In the genomic region with DNA sequence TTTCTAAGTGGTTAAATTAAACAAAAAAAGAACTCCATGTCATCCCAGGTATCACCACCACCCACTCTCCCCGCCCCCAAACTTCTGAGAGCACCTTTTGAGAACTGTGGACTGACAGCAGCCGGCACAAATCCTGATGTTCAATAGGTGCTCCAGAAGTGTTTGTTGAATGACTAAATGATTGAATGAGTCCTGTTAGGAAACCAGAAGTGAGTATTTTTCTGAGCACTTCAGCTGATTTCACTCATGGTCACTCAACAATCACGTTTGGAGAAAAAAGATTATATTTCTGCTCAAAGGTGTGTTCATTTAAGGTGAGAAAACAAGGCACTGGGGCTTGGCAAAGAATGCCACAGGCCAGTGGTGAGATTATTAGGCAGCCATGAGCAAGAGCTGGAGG, we compare ENCODE assay signal across 35 cellular contexts. TPM values are rescaled to one million over a fixed set of nuclear protein-coding genes. Genes with fewer than 3 reads are reported as not detected.
"Had no signal": no experiment of that assay in that cellular context is flagged by ENCODE, and none has a peak within 500 bp of the region (broad histone marks: within the 10 kb centered on the region; RNA-seq: fewer than 3 reads in every experiment).

No MANE protein-coding gene starts in this region.

- H3K27me3 Mint-ChIP-seq: progenitor cell of endocrine pancreas; stimulated activated naive CD8-positive, alpha-beta T cell treated with anti-CD3 and anti-CD28 coated beads, Interleukin-15, amount 100 ng/mL, for 72 hours; type B pancreatic cell had no signal

- H3K4me3 Mint-ChIP-seq: naive thymus-derived CD8-positive, alpha-beta T cell; natural killer cell treated with Interleukin-12 subunit alpha and Interleukin-12 subunit beta and Interleukin-15 and Interleukin-18, amount 100 ng/mL, for 72 hours; nephron progenitor cell; neural crest cell; stimulated activated memory B cell treated with anti-CD40 and anti-IgM and Interleukin-4, amounts not matched to agents 10 μg/mL and 1 μg/mL and 100 μg/mL, for 72 hours; stimulated activated naive CD8-positive, alpha-beta T cell treated with anti-CD3 and anti-CD28 coated beads, Interleukin-15, amount 100 ng/mL, for 72 hours; type B pancreatic cell had no signal

- H3K4me1 ChIP-seq: pancreas, psoas muscle, spleen, suprapubic skin, tibial artery, upper lobe of right lung, uterus had no signal

- H3K4me1 Mint-ChIP-seq: stimulated activated memory B cell treated with anti-CD40 and anti-IgM and Interleukin-4, amounts not matched to agents 10 μg/mL and 1 μg/mL and 100 μg/mL, for 72 hours; stimulated activated naive CD8-positive, alpha-beta T cell treated with anti-CD3 and anti-CD28 coated beads, Interleukin-15, amount 100 ng/mL, for 72 hours had no signal

- H3K36me3 ChIP-seq: neutrophil, pancreas, spleen, suprapubic skin, tibial artery, transverse colon, upper lobe of right lung, uterus had no signal

- DNase-seq: naive thymus-derived CD8-positive, alpha-beta T cell; nephron progenitor cell; nucleus accumbens; pancreas; psoas muscle; right cardiac atrium; spleen; stimulated activated CD4-positive, alpha-beta T cell treated with anti-CD3 and anti-CD28 coated beads, Interleukin-12 subunit alpha, Interleukin-12 subunit beta, amount 100 ng/mL, for 4 hours; stimulated activated CD4-positive, alpha-beta T cell treated with anti-CD3 and anti-CD28 coated beads, Interleukin-1b, Interleukin-23, amount 100 ng/mL, for 48 hours; stimulated activated CD4-positive, alpha-beta T cell treated with anti-CD3 and anti-CD28 coated beads, Interleukin-4, amount 100 ng/mL, for 1 hour; stimulated activated CD4-positive, alpha-beta T cell treated with anti-CD3 and anti-CD28 coated beads, Interleukin-4, amount 100 ng/mL, for 4 hours; stimulated activated CD8-positive, alpha-beta memory T cell treated with anti-CD3 and anti-CD28 coated beads, Interleukin-4, amount 100 ng/mL, for 48 hours; stimulated activated naive CD4-positive, alpha-beta T cell; stimulated activated naive CD8-positive, alpha-beta T cell treated with anti-CD3 and anti-CD28 coated beads, Interleukin-15, amount 100 ng/mL, for 72 hours; stimulated activated naive CD8-positive, alpha-beta T cell treated with anti-CD3 and anti-CD28 coated beads, Interleukin-15, Interleukin-2, amounts not matched to agents 100 U/mL and 50 U/mL, for 24 hours; substantia nigra; testis; tibial artery; transverse colon; upper lobe of right lung; uterus had no signal

- H3K27me3 ChIP-seq: neutrophil, pancreas, testis, transverse colon, upper lobe of right lung, uterus had no signal

- H3K27ac Mint-ChIP-seq: naive thymus-derived CD8-positive, alpha-beta T cell; natural killer cell treated with Interleukin-12 subunit alpha and Interleukin-12 subunit beta and Interleukin-15 and Interleukin-18, amount 100 ng/mL, for 72 hours; nephron progenitor cell; progenitor cell of endocrine pancreas; stimulated activated memory B cell treated with anti-CD40 and anti-IgM and Interleukin-4, amounts not matched to agents 10 μg/mL and 1 μg/mL and 100 μg/mL, for 72 hours; stimulated activated naive CD8-positive, alpha-beta T cell treated with anti-CD3 and anti-CD28 coated beads, Interleukin-15, amount 100 ng/mL, for 72 hours; type B pancreatic cell had no signal

- H3K36me3 Mint-ChIP-seq: naive thymus-derived CD8-positive, alpha-beta T cell; natural killer cell treated with Interleukin-12 subunit alpha and Interleukin-12 subunit beta and Interleukin-15 and Interleukin-18, amount 100 ng/mL, for 72 hours; stimulated activated memory B cell treated with anti-CD40 and anti-IgM and Interleukin-4, amounts not matched to agents 10 μg/mL and 1 μg/mL and 100 μg/mL, for 72 hours; type B pancreatic cell had no signal

- H3K4me2 ChIP-seq: smooth muscle cell had no signal

- H3K9me3 ChIP-seq: neutrophil, pancreas, psoas muscle, spleen, suprapubic skin, testis, tibial artery, transverse colon, upper lobe of right lung, uterus had no signal

- H3K4me3 ChIP-seq: pancreas, psoas muscle, skin epidermis, smooth muscle cell, spleen, suprapubic skin, testis, tibial artery, transverse colon, upper lobe of right lung, uterus had no signal

- H3K9me3 Mint-ChIP-seq: naive thymus-derived CD8-positive, alpha-beta T cell; natural killer cell treated with Interleukin-12 subunit alpha and Interleukin-12 subunit beta and Interleukin-15 and Interleukin-18, amount 100 ng/mL, for 72 hours; nephron progenitor cell; neural crest cell; stimulated activated memory B cell treated with anti-CD40 and anti-IgM and Interleukin-4, amounts not matched to agents 10 μg/mL and 1 μg/mL and 100 μg/mL, for 72 hours; stimulated activated naive CD8-positive, alpha-beta T cell treated with anti-CD3 and anti-CD28 coated beads, Interleukin-15, amount 100 ng/mL, for 72 hours; type B pancreatic cell had no signal

- H3K27ac ChIP-seq: neutrophil, pancreas, psoas muscle, skin epidermis, spleen, suprapubic skin, testis, tibial artery, transverse colon, upper lobe of right lung, uterus had no signal

RNA-seq across cellular contexts. Expression of gene HNF4A, which starts 6.2 kb away (rescaled TPM):
- total RNA-seq: naive thymus-derived CD8-positive, alpha-beta T cell; natural killer cell treated with Interleukin-12 subunit alpha and Interleukin-12 subunit beta and Interleukin-15 and Interleukin-18, amount 100 ng/mL, for 72 hours; neural crest cell; omental fat pad; osteocyte; sciatic nerve; smooth muscle cell; spleen; suprapubic skin; urinary bladder had no signal
- polyA plus RNA-seq: naive thymus-derived CD8-positive, alpha-beta T cell; smooth muscle cell had no signal

RNA-seq across cellular contexts. Expression of gene R3HDML, which starts 12.5 kb away (rescaled TPM):
- total RNA-seq: naive thymus-derived CD8-positive, alpha-beta T cell; natural killer cell treated with Interleukin-12 subunit alpha and Interleukin-12 subunit beta and Interleukin-15 and Interleukin-18, amount 100 ng/mL, for 72 hours; neural crest cell; omental fat pad; osteocyte; pancreas; progenitor cell of endocrine pancreas; psoas muscle; renal cortical epithelial cell; right cardiac atrium; sciatic nerve; smooth muscle cell; spleen; suprapubic skin; transverse colon; upper lobe of right lung; urinary bladder; uterus had no signal
- polyA plus RNA-seq: naive thymus-derived CD8-positive, alpha-beta T cell; pancreas; psoas muscle; right cardiac atrium; smooth muscle cell; spleen; urinary bladder had no signal
